1 cellular context compared by ENCODE assay signal in the genomic region with DNA sequence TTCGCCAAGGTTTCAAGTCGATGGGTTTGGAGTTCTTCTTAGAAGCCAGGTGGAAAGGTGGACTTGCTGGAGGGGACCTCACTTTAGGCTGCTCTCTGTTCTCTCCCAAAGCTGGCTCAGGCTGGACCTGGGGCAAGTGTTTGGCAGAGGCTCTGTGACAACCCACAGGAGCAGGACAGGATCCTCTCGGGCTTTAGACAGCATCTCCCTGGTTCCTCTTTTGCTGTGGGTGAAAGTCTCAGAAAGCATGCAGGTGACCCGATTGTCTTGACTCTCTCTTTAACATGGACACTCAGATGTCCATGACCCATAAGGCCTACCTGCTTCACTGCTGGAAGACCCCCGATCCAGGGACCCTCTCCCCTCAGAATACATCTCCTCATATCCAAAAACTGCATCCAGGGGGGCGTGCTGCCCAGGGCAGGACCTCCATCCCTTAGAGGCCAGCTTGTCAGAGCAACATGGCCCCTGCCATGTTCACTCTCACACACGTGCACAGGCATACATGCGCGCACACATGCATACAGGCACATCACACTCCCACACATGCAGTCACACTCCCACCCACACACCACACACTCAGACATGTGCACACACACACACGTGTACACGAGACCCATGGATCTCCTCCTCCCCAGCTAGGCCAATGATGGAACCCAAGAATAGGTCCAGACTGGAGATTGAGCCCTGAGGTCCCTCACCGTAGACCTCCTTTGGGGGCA.
TF ChIP-seq lines count a peak whose summit lies in the region.

No MANE protein-coding gene starts in this region.

TF ChIP-seq in GM12878, 131 proteins besides CTCF, POLR2A, EP300 and RAD21:
- TF ChIP-seq LARP7 (IDR thresholded peaks at IDR 0.05) (no peak), SPI1 (IDR thresholded peaks at IDR 0.05; ENCODE audit: borderline replicate concordance, insufficient read depth, low read depth, low read length) (peak; percentile 23; the same call in 1 of the 2 replicates), POLR2AphosphoS5 (IDR thresholded peaks at IDR 0.05; ENCODE audit: low read length) (peak; percentile 6; the same call in 1 of the 2 replicates)
